ENCODE assay signal across 32 cellular contexts in genomic region chr17:1583569-1583968, GRCh38. TPM values are rescaled to one million over a fixed set of nuclear protein-coding genes. Genes with fewer than 3 reads are reported as not detected.
DNase-seq lines count a peak whose midpoint lies in the region; ATAC-seq, FAIRE-seq and TF ChIP-seq lines count a peak whose summit lies in the region.
"Had no signal": no experiment of that assay in that cellular context is flagged by ENCODE, and none has a peak within 500 bp of the region (broad histone marks: within the 10 kb centered on the region; RNA-seq: fewer than 3 reads in every experiment).

No MANE protein-coding gene starts in this region.

- no peaks in the 10 kb centered on the region for H4K20me1 ChIP-seq in MM.1S (ENCODE audit: insufficient read depth, low read length)

- H2AFZ ChIP-seq in MM.1S (ENCODE audit: low read length), result no peak overlapping the region
- H2AFZ ChIP-seq: GM23248 had no signal

- CTCF ChIA-PET in Panc1 (lab: Charles Lee), result no interaction called here

- no peak overlapping the region for H3K4me2 ChIP-seq in MM.1S (ENCODE audit: low read depth, low read length)

- H3K4me1 ChIP-seq in Panc1 (ENCODE audit: control insufficient read depth, insufficient read depth, low read length) (no peaks in the 10 kb centered on the region), gastrocnemius medialis (peaks cover 34 to 49% of the 10 kb centered on the region in 2 donors), MM.1S (ENCODE audit: low read length) (0 out of 2 replicates have a peak, but pooled peaks cover 6% of the 10 kb centered on the region), kidney (ENCODE audit: control insufficient read depth in 1 of 2, insufficient read depth in 1 of 2, low read depth in 1 of 2, low read length in 2 of 2) (peaks cover 0 to 7% of the 10 kb centered on the region in 2 donors)
- H3K4me1 ChIP-seq: sigmoid colon had no signal

- H3K9ac ChIP-seq in MM.1S (ENCODE audit: low read length) (no peak overlapping the region), kidney (ENCODE audit: low read length in 2 of 2) (no peak overlapping the region)
- H3K9ac ChIP-seq: GM23248 had no signal

- intact Hi-C loops in Panc1 (cut with micrococcal nuclease; ENCODE audit: unreplicated experiment) (no loop called here), gastrocnemius medialis (cut with DNase I; ENCODE audit: low total_unique reads) (no loop called here), kidney (cut with DNase I) (no loop called here)

- FAIRE-seq in kidney (lab: Jason Lieb, UNC), result no peak
- FAIRE-seq: endothelial cell of umbilical vein, frontal cortex, GM18507, GM19239 had no signal

- H3K27me3 ChIP-seq in Panc1 (ENCODE audit: control insufficient read depth, insufficient read depth, low read length) (no peaks in the 10 kb centered on the region), gastrocnemius medialis (no peaks in the 10 kb centered on the region), MM.1S (replicated peaks; ENCODE audit: insufficient read depth, low read length) (no peaks in the 10 kb centered on the region)
- H3K27me3 ChIP-seq: body of pancreas, sigmoid colon, upper lobe of left lung had no signal

- in situ Hi-C loops in G401 (cut with HindIII; ENCODE audit: low sequenced_read_pairs) (no loop called here), Panc1 (cut with HindIII; ENCODE audit: low pct_unique_long_range_greater_than_20kb, low sequenced_read_pairs) (no loop called here), gastrocnemius medialis (cut with MboI; ENCODE audit: low sequenced_read_pairs in 4 of 4) (no loop called here), GM13976 (cut with MboI; ENCODE audit: low sequenced_read_pairs, unreplicated experiment) (no loop called here)

- TF ChIP-seq CTCF in Panc1 (IDR thresholded peaks at IDR 0.05) (no peak), gastrocnemius medialis (IDR thresholded peaks at IDR 0.05 in 4 of 5, conservative IDR thresholded peaks at IDR 0.05 in 1 of 5) (no peak), MM.1S (IDR thresholded peaks at IDR 0.05; ENCODE audit: low read length) (no peak), GM13976 (IDR thresholded peaks at IDR 0.05; ENCODE audit: borderline replicate concordance, control extremely low read depth, extremely low read depth, insufficient read depth, missing control alignments) (no peak), kidney (IDR thresholded peaks at IDR 0.05; ENCODE audit: borderline replicate concordance, extremely low read depth, insufficient read depth) (no peak)

- H3K9me3 ChIP-seq in Panc1 (ENCODE audit: control insufficient read depth, insufficient read depth, low read depth, low read length) (no peaks in the 10 kb centered on the region), gastrocnemius medialis (no peaks in the 10 kb centered on the region), MM.1S (replicated peaks; ENCODE audit: insufficient read depth, low read length) (no peaks in the 10 kb centered on the region), kidney (ENCODE audit: control insufficient read depth in 1 of 2, low read length in 2 of 2) (no peaks in the 10 kb centered on the region)
- H3K9me3 ChIP-seq: body of pancreas, sigmoid colon, upper lobe of left lung had no signal

- no peak for TF ChIP-seq POLR2A in gastrocnemius medialis (IDR thresholded peaks at IDR 0.05)

- H3K27ac ChIP-seq in Panc1 (ENCODE audit: low read length) (no peak overlapping the region), gastrocnemius medialis (peak overlapping the region; percentile 31 to 95 (median 58)), MM.1S (ENCODE audit: low read length) (no peak overlapping the region), kidney (ENCODE audit: low read depth in 2 of 2, low read length in 2 of 2) (no peak overlapping the region)
- H3K27ac ChIP-seq: body of pancreas, GM23248, sigmoid colon had no signal

- BruUV-seq in Panc1 (replicated peaks; lab: Mats Ljungman, UMichigan), result TSS peak; percentile 80

- H3K4me3 ChIP-seq in Panc1 (ENCODE audit: low read depth in 2 of 2, low read length in 2 of 2) (no peak overlapping the region), gastrocnemius medialis (no peak overlapping the region), MM.1S (ENCODE audit: low read length) (no peak overlapping the region), kidney (ENCODE audit: low read length in 2 of 2) (no peak overlapping the region)
- H3K4me3 ChIP-seq: body of pancreas, GM23248, sigmoid colon, upper lobe of left lung had no signal

- no peaks in the 10 kb centered on the region for H3K79me2 ChIP-seq in MM.1S (ENCODE audit: low read length)

- POLR2A ChIA-PET in Panc1 (lab: Charles Lee), result no interaction called here

- H3F3A ChIP-seq in MM.1S (ENCODE audit: insufficient read depth, low read length), result no peaks in the 10 kb centered on the region

- no peaks in the 10 kb centered on the region for H3K9me2 ChIP-seq in MM.1S (replicated peaks; ENCODE audit: insufficient read depth, low read length)

- H3K36me3 ChIP-seq in Panc1 (ENCODE audit: control insufficient read depth, insufficient read depth, low read length), result no peaks in the 10 kb centered on the region
- H3K36me3 ChIP-seq in gastrocnemius medialis, result peaks cover 0 to 17% of the 10 kb centered on the region in 2 donors
- H3K36me3 ChIP-seq in MM.1S (replicated peaks; ENCODE audit: insufficient read depth, low read length), result no peaks in the 10 kb centered on the region
- peaks cover 20 to 25% of the 10 kb centered on the region in 2 donors for H3K36me3 ChIP-seq in kidney (ENCODE audit: control insufficient read depth in 1 of 2, insufficient read depth in 2 of 2, low read length in 2 of 2)

- ATAC-seq in Panc1 (no peak), gastrocnemius medialis (no peak)
- ATAC-seq: body of pancreas, left colon had no signal

- peak; percentile 82 for DNase-seq in G401 (ENCODE audit: low spot score)
- no peak for DNase-seq in Panc1 (ENCODE audit: low read depth, low spot score)
- peak; percentile 76 for DNase-seq in cerebellar cortex (ENCODE audit: low spot score)
- no peak for DNase-seq in gastrocnemius medialis
- DNase-seq in MM.1S, result no peak
- DNase-seq in GM13976 (ENCODE audit: low spot score), result no peak
- DNase-seq in kidney, result no peak
- no peak for DNase-seq in germinal center (ENCODE audit: low spot score)
- DNase-seq: ACHN; activated CD4-positive, alpha-beta memory T cell treated with anti-CD3 and anti-CD28 coated beads for 36 hours; activated CD4-positive, alpha-beta T cell treated with anti-CD3 and anti-CD28 coated beads for 1 hour; activated CD8-positive, alpha-beta memory T cell treated with anti-CD3 and anti-CD28 coated beads, Interleukin-2, amount 50 U/mL, for 4 hours; activated naive CD4-positive, alpha-beta T cell treated with Interleukin-2 at 50 U/mL for 16 hours; body of pancreas; cerebellar nuclear complex; DMS79 treated with DMSO at 0.1 percent for 48 hours; GM23248; HFFc6; left colon; mesenchymal stem cell; NCI-H1092; NCI-H1694; NCI-H446; NCI-H774; RPMI8226; sigmoid colon; stimulated activated CD4-positive, alpha-beta T cell treated with anti-CD3 and anti-CD28 coated beads, Interleukin-4, amount 100 ng/mL, for 1 hour; upper lobe of left lung had no signal

RNA-seq across cellular contexts. Expression of gene PITPNA, which starts 21.0 kb away (rescaled TPM):
- total RNA-seq in G401 (2014; rRNA removed; shearing (Covaris generic)), result 42.1 and 95.3 TPM in 2 replicates
- 64.5 TPM for total RNA-seq in Panc1 (2021; ENCODE audit: unreplicated experiment)
- polyA plus RNA-seq in Panc1 (2012; ENCODE audit: insufficient read length), result 68.7 TPM
- 10 to 100 TPM in 3 of 4 donors, 1 to 10 TPM in 1; 9.4 to 24.3 (median 19.6) TPM for total RNA-seq in gastrocnemius medialis
- total RNA-seq in kidney, result 88.5 TPM
- polyA plus RNA-seq in kidney (ENCODE audit: insufficient read depth, low read depth, low replicate concordance), result 45.2 TPM

RNA-seq across cellular contexts. Expression of gene SLC43A2, which starts 45.1 kb away (rescaled TPM):
- total RNA-seq in G401 (2014; rRNA removed; shearing (Covaris generic)), result 22.1 and 39.7 TPM in 2 replicates
- 23.3 TPM for total RNA-seq in Panc1 (2021; ENCODE audit: unreplicated experiment)
- 28.9 TPM for polyA plus RNA-seq in Panc1 (2012; ENCODE audit: insufficient read length)
- 10 to 100 TPM; 26.9 to 96.9 (median 55.2) TPM for total RNA-seq in gastrocnemius medialis
- 48.9 TPM for total RNA-seq in kidney
- 60.4 TPM for polyA plus RNA-seq in kidney (ENCODE audit: insufficient read depth, low read depth, low replicate concordance)

Comparison
In these comparisons a context has a peak if more than half of its experiments do, and no peak if none do; other contexts are left out.
1. DNase-seq: peak in G401 (single experiment) and cerebellar cortex (single experiment); none in Panc1 (single experiment), gastrocnemius medialis (0 of 2), MM.1S (single experiment), GM13976 (single experiment), kidney (single experiment) and germinal center (single experiment).
2. H3K27ac ChIP-seq: peak in gastrocnemius medialis (4 of 4); none in Panc1 (single experiment), MM.1S (single experiment) and kidney (0 of 2).